Comparison of ENCODE assay signal across 23 cellular contexts in genomic region chrY:8551323-8551722, GRCh38.
"Had no signal": no experiment of that assay in that cellular context is flagged by ENCODE, and none has a peak within 500 bp of the region (broad histone marks: within the 10 kb centered on the region; RNA-seq: fewer than 3 reads in every experiment).

No MANE protein-coding gene starts in this region.

- H3K27me3 Mint-ChIP-seq: effector memory CD8-positive, alpha-beta T cell; type B pancreatic cell had no signal

- H3K4me3 ChIP-seq: esophagus squamous epithelium, prostate gland, right atrium auricular region, stomach, testis, tibial artery had no signal

- H3K27me3 ChIP-seq: esophagus squamous epithelium, right atrium auricular region, stomach, testis, tibial artery had no signal

- DNase-seq: cortex of kidney; effector memory CD8-positive, alpha-beta T cell; erythroblast; esophagus squamous epithelium; foreskin melanocyte; hypothalamus; mesenchymal stem cell; midbrain; naive thymus-derived CD8-positive, alpha-beta T cell; nephron progenitor cell; nucleus accumbens; stimulated activated CD4-positive, alpha-beta T cell treated with anti-CD3 and anti-CD28 coated beads, Interleukin-2, amount 100 ng/mL, for 24 hours; stimulated activated CD4-positive, alpha-beta T cell treated with anti-CD3 and anti-CD28 coated beads, Interleukin-4, amount 100 ng/mL, for 24 hours; stimulated activated naive CD4-positive, alpha-beta T cell treated with Interleukin-2 at 50 U/mL for 16 hours; stomach; testis had no signal

- H3K36me3 ChIP-seq: esophagus squamous epithelium, prostate gland, right atrium auricular region, stomach, tibial artery had no signal

- H3K36me3 Mint-ChIP-seq: naive thymus-derived CD8-positive, alpha-beta T cell; stimulated activated effector memory CD8-positive, alpha-beta T cell treated with anti-CD3 and anti-CD28 coated beads, Interleukin-12 subunit alpha, Interleukin-12 subunit beta, amount 100 ng/mL, for 72 hours; type B pancreatic cell had no signal

- ATAC-seq: effector memory CD8-positive, alpha-beta T cell; left lobe of liver; naive thymus-derived CD8-positive, alpha-beta T cell; sciatic nerve; stimulated activated effector memory CD8-positive, alpha-beta T cell treated with anti-CD3 and anti-CD28 coated beads, Interleukin-12 subunit alpha, Interleukin-12 subunit beta, amount 100 ng/mL, for 72 hours had no signal

- H3K27ac ChIP-seq: esophagus squamous epithelium, prostate gland, right atrium auricular region, stomach, testis, tibial artery had no signal

- H3K4me3 Mint-ChIP-seq: effector memory CD8-positive, alpha-beta T cell; naive thymus-derived CD8-positive, alpha-beta T cell; nephron progenitor cell; stimulated activated effector memory CD8-positive, alpha-beta T cell treated with anti-CD3 and anti-CD28 coated beads, Interleukin-12 subunit alpha, Interleukin-12 subunit beta, amount 100 ng/mL, for 72 hours; type B pancreatic cell had no signal

- H3K4me1 Mint-ChIP-seq: naive thymus-derived CD8-positive, alpha-beta T cell; nephron progenitor cell; stimulated activated effector memory CD8-positive, alpha-beta T cell treated with anti-CD3 and anti-CD28 coated beads, Interleukin-12 subunit alpha, Interleukin-12 subunit beta, amount 100 ng/mL, for 72 hours had no signal

- H3K4me1 ChIP-seq: esophagus squamous epithelium, prostate gland, right atrium auricular region, stomach, testis, tibial artery had no signal

- H3K9me3 ChIP-seq: esophagus squamous epithelium, prostate gland, right atrium auricular region, stomach, testis, tibial artery had no signal

- H3K27ac Mint-ChIP-seq: effector memory CD8-positive, alpha-beta T cell; naive thymus-derived CD8-positive, alpha-beta T cell; nephron progenitor cell; stimulated activated effector memory CD8-positive, alpha-beta T cell treated with anti-CD3 and anti-CD28 coated beads, Interleukin-12 subunit alpha, Interleukin-12 subunit beta, amount 100 ng/mL, for 72 hours; type B pancreatic cell had no signal
